ENCODE assay signal across 21 cellular contexts in the genomic region with DNA sequence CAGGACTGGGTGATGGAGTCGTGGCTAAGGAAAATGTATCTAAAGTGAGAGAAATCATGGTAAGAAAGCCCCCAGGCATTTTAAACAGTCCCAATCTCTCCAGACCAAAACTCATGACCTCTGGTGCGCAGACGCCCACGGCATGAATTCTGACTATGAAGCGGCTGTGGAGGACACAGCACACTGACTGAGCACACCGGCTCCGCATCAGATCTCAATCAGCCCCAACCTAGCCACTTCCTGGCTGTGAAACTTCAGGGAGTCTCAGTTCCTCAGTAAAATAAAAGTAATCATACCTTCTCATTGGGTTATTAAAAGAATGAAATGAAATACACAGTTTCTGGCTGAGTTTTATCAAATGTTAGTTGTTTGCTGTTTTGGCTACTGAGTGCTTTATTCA. TPM values are rescaled to one million over a fixed set of nuclear protein-coding genes. Genes with fewer than 3 reads are reported as not detected.
A peak's percentile ranks its signal among the peaks of the same experiment; 100 is the strongest.
DNase-seq lines count a peak whose midpoint lies in the region; ATAC-seq and TF ChIP-seq lines count a peak whose summit lies in the region.
"Had no signal": no experiment of that assay in that cellular context is flagged by ENCODE, and none has a peak within 500 bp of the region (broad histone marks: within the 10 kb centered on the region; RNA-seq: fewer than 3 reads in every experiment).

No MANE protein-coding gene starts in this region.

- intact Hi-C loops in activated CD4-positive, alpha-beta T cell treated with anti-CD3 and anti-CD28 coated beads, Interleukin-2, amount 10 ng/mL, durations not matched to agents 24 days and 14 days (cut with micrococcal nuclease) = no loop called here
- intact Hi-C loops in esophagus muscularis mucosa (cut with DNase I) = no loop called here

- ATAC-seq in HG03103 (IDR thresholded peaks at IDR 0.05; ENCODE audit: low read depth, unreplicated experiment) = peak; percentile 70
- ATAC-seq in HG02885 (IDR thresholded peaks at IDR 0.05; ENCODE audit: poor library complexity, unreplicated experiment) = no peak
- ATAC-seq: body of pancreas had no signal

- H3K27ac ChIP-seq in endodermal cell (ENCODE audit: low read depth, low read length) (peak overlapping the region; percentile 33), esophagus muscularis mucosa (replicated peaks in 1 of 4) (no peak overlapping the region)
- H3K27ac ChIP-seq: body of pancreas, epithelial cell of prostate, KMS-11, neutrophil, prostate gland, suprapubic skin had no signal

- no peak for TF ChIP-seq CTCF in GM12864 (IDR thresholded peaks at IDR 0.05; ENCODE audit: low read depth, low read length, missing control alignments)
- no peak for TF ChIP-seq CTCF in endodermal cell (conservative IDR thresholded peaks at IDR 0.05)
- TF ChIP-seq CTCF in esophagus muscularis mucosa (IDR thresholded peaks at IDR 0.05) = no peak

- no peak overlapping the region for H3K27ac Mint-ChIP-seq in activated CD4-positive, alpha-beta T cell treated with anti-CD3 and anti-CD28 coated beads, Interleukin-2, amount 10 ng/mL, durations not matched to agents 24 days and 14 days
- H3K27ac Mint-ChIP-seq in endodermal cell = no peak overlapping the region
- H3K27ac Mint-ChIP-seq: memory B cell had no signal

- H3K36me3 ChIP-seq in endodermal cell (ENCODE audit: control insufficient read depth, insufficient read depth, low read length) = peaks cover 60% of the 10 kb centered on the region
- peaks cover 5 to 81% (median 35%) of the 10 kb centered on the region in 4 donors for H3K36me3 ChIP-seq in esophagus muscularis mucosa
- H3K36me3 ChIP-seq: prostate gland had no signal

- 83 to 95% methylated on average over 3 to 7 of the region's 7 CpGs for WGBS in endodermal cell (ENCODE audit: insufficient coverage in 1 of 2, insufficient read length in 1 of 2), 2 experiments
- 85% methylated on average over 7 of the region's 7 CpGs for WGBS in esophagus muscularis mucosa

- H3K4me1 ChIP-seq in endodermal cell (ENCODE audit: control insufficient read depth, insufficient read depth, low read length) (no peaks in the 10 kb centered on the region), esophagus muscularis mucosa (peaks cover 0 to 6% (median 4%) of the 10 kb centered on the region in 4 donors)
- H3K4me1 ChIP-seq: body of pancreas, prostate gland, suprapubic skin had no signal

- no peaks in the 10 kb centered on the region for H3K9me3 Mint-ChIP-seq in activated CD4-positive, alpha-beta T cell treated with anti-CD3 and anti-CD28 coated beads, Interleukin-2, amount 10 ng/mL, durations not matched to agents 24 days and 14 days
- H3K9me3 Mint-ChIP-seq in endodermal cell = no peaks in the 10 kb centered on the region
- H3K9me3 Mint-ChIP-seq: memory B cell had no signal

- no peak overlapping the region for H3K4me3 Mint-ChIP-seq in activated CD4-positive, alpha-beta T cell treated with anti-CD3 and anti-CD28 coated beads, Interleukin-2, amount 10 ng/mL, durations not matched to agents 24 days and 14 days
- no peak overlapping the region for H3K4me3 Mint-ChIP-seq in endodermal cell
- H3K4me3 Mint-ChIP-seq: memory B cell had no signal

- H3K9me3 ChIP-seq in endodermal cell (ENCODE audit: control insufficient read depth, low read length) (no peaks in the 10 kb centered on the region), esophagus muscularis mucosa (no peaks in the 10 kb centered on the region)
- H3K9me3 ChIP-seq: body of pancreas, neutrophil, prostate gland, suprapubic skin had no signal

- DNase-seq in activated CD4-positive, alpha-beta T cell treated with anti-CD3 and anti-CD28 coated beads for 48 hours = peak; percentile 13
- DNase-seq in activated CD4-positive, alpha-beta T cell treated with anti-CD3 and anti-CD28 coated beads, Interleukin-2, amount 10 ng/mL, durations not matched to agents 24 days and 14 days = no peak
- DNase-seq in GM12864 (ENCODE audit: low read depth) (peak; percentile 7), endodermal cell (no peak), esophagus muscularis mucosa (ENCODE audit: extremely low spot score) (no peak), GOT3 (lab: John Stamatoyannopoulos, UW) (no peak)
- DNase-seq: activated CD4-positive, CD25-positive, alpha-beta regulatory T cell; body of pancreas; GDM1; NCI-H1436 treated with DMSO at 0.1 percent for 48 hours; NCI-H446 treated with DMSO at 0.1 percent for 48 hours; SIG-M5; SW 1271 had no signal

- TF ChIP-seq POLR2A in esophagus muscularis mucosa (IDR thresholded peaks at IDR 0.05; ENCODE audit: low read depth) = no peak

- H3K4me3 ChIP-seq in GM12864 (ENCODE audit: low read depth, low read length) = no peak overlapping the region
- no peak overlapping the region for H3K4me3 ChIP-seq in endodermal cell (ENCODE audit: low read length)
- H3K4me3 ChIP-seq in esophagus muscularis mucosa = no peak overlapping the region
- H3K4me3 ChIP-seq: body of pancreas, prostate gland, suprapubic skin had no signal

- peaks cover 31% of the 10 kb centered on the region for H3K36me3 Mint-ChIP-seq in activated CD4-positive, alpha-beta T cell treated with anti-CD3 and anti-CD28 coated beads, Interleukin-2, amount 10 ng/mL, durations not matched to agents 24 days and 14 days (ENCODE audit: low read depth)
- H3K36me3 Mint-ChIP-seq in endodermal cell (ENCODE audit: low read depth) = peaks cover 38% of the 10 kb centered on the region

- H3K4me1 Mint-ChIP-seq in activated CD4-positive, alpha-beta T cell treated with anti-CD3 and anti-CD28 coated beads, Interleukin-2, amount 10 ng/mL, durations not matched to agents 24 days and 14 days = peaks cover 20% of the 10 kb centered on the region
- peaks cover 22% of the 10 kb centered on the region for H3K4me1 Mint-ChIP-seq in endodermal cell

- H3K9ac ChIP-seq in endodermal cell (ENCODE audit: extremely low read depth, low read length, poor library complexity, severe bottlenecking) = no peak overlapping the region
- H3K9ac ChIP-seq: KMS-11 had no signal

- no peaks in the 10 kb centered on the region for H3K27me3 Mint-ChIP-seq in activated CD4-positive, alpha-beta T cell treated with anti-CD3 and anti-CD28 coated beads, Interleukin-2, amount 10 ng/mL, durations not matched to agents 24 days and 14 days
- no peaks in the 10 kb centered on the region for H3K27me3 Mint-ChIP-seq in endodermal cell (ENCODE audit: insufficient read depth)
- H3K27me3 Mint-ChIP-seq: memory B cell had no signal

- H3K27me3 ChIP-seq in endodermal cell (ENCODE audit: control insufficient read depth, insufficient read depth, low read length, poor library complexity, severe bottlenecking) (no peaks in the 10 kb centered on the region), esophagus muscularis mucosa (no peaks in the 10 kb centered on the region)
- H3K27me3 ChIP-seq: body of pancreas, neutrophil, suprapubic skin had no signal

- TF ChIP-seq EP300 in esophagus muscularis mucosa (IDR thresholded peaks at IDR 0.05) = no peak

RNA-seq across cellular contexts. Expression of gene SETD3, which starts 38.7 kb away (rescaled TPM):
- total RNA-seq in activated CD4-positive, alpha-beta T cell treated with anti-CD3 and anti-CD28 coated beads, Interleukin-2, amount 10 ng/mL, durations not matched to agents 24 days and 14 days = 57.9 and 59.0 TPM in 2 replicates
- total RNA-seq in endodermal cell (10 to 100 TPM; 57.8 to 68.1 TPM), esophagus muscularis mucosa (100 to 1,000 TPM; 135 to 170 (median 148) TPM)
- polyA plus RNA-seq in endodermal cell (2013, experiment 1 of 2) = 41.3 TPM
- 38.5 TPM for polyA plus RNA-seq in endodermal cell (2013, experiment 2 of 2)

RNA-seq across cellular contexts. Expression of gene CCNK, which starts 39.3 kb away (rescaled TPM):
- total RNA-seq in activated CD4-positive, alpha-beta T cell treated with anti-CD3 and anti-CD28 coated beads, Interleukin-2, amount 10 ng/mL, durations not matched to agents 24 days and 14 days = 79.5 and 83.6 TPM in 2 replicates
- total RNA-seq in endodermal cell (10 to 100 TPM; 71.5 to 77.1 TPM), esophagus muscularis mucosa (10 to 100 TPM; 10.4 to 21.2 (median 16.5) TPM)
- 62.9 TPM for polyA plus RNA-seq in endodermal cell (2013, experiment 1 of 2)
- 60.4 TPM for polyA plus RNA-seq in endodermal cell (2013, experiment 2 of 2)

Comparison
In these comparisons a context has a peak if more than half of its experiments do, and no peak if none do; other contexts are left out.
1. DNase-seq: peak in activated CD4-positive, alpha-beta T cell treated with anti-CD3 and anti-CD28 coated beads for 48 hours (single experiment) and GM12864 (single experiment); none in activated CD4-positive, alpha-beta T cell treated with anti-CD3 and anti-CD28 coated beads, Interleukin-2, amount 10 ng/mL, durations not matched to agents 24 days and 14 days (single experiment), endodermal cell (single experiment), esophagus muscularis mucosa (single experiment) and GOT3 (single experiment).